In genomic region chr6:40972190-40972589, GRCh38 we compare ENCODE assay signal across 8 cellular contexts.
"Had no signal": no experiment of that assay in that cellular context is flagged by ENCODE, and none has a peak within 500 bp of the region (broad histone marks: within the 10 kb centered on the region; RNA-seq: fewer than 3 reads in every experiment).

No MANE protein-coding gene starts in this region.

- ATAC-seq: GM12878 had no signal

- DNase-seq: GDM1, GF-D8 had no signal

- H3K4me3 ChIP-seq: GM12878 had no signal

- FAIRE-seq: G401.6, GM12878, GM12891, GM12892, GM18507, GM19239 had no signal
